Comparison of ENCODE assay signal across 25 cellular contexts in the genomic region with DNA sequence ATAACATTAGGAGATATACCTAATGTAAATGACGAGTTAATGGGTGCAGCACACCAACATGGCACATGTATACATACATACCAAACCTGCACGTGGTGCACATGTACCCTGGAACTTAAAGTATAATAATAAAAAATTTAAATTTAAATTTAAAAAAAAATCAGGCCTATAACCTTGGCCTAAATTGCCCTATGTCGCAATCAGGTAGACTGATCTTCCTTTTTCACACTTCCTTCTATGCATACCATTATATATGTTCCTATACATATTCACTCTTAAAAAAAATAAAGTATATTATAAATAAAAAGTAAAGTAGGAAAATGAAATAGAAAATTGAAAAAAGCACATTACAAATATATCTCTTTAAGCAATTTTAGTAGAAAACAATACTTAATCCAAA.
"Had no signal": no experiment of that assay in that cellular context is flagged by ENCODE, and none has a peak within 500 bp of the region (broad histone marks: within the 10 kb centered on the region; RNA-seq: fewer than 3 reads in every experiment).

No MANE protein-coding gene starts in this region.

- H3K9me3 ChIP-seq: gastrocnemius medialis, lower lobe of right lung, ovary, psoas muscle, spleen, testis, tibial artery had no signal

- H3K27me3 ChIP-seq: gastrocnemius medialis, ovary, spleen, testis, tibial artery had no signal

- H3K4me1 ChIP-seq: gastrocnemius medialis, lower lobe of right lung, psoas muscle had no signal

- ATAC-seq: effector memory CD8-positive, alpha-beta T cell; gastrocnemius medialis; left ventricle myocardium superior; lower lobe of right lung; naive thymus-derived CD8-positive, alpha-beta T cell; psoas muscle; right cardiac atrium; stimulated activated memory B cell treated with anti-CD40 and anti-IgM and Interleukin-4, amounts not matched to agents 10 μg/mL and 1 μg/mL and 100 μg/mL, for 72 hours; stimulated activated naive CD8-positive, alpha-beta T cell treated with anti-CD3 and anti-CD28 coated beads, Interleukin-15, Interleukin-2, amounts not matched to agents 100 U/mL and 50 U/mL, for 24 hours had no signal

- H3K27ac ChIP-seq: gastrocnemius medialis, lower lobe of right lung, ovary, psoas muscle, skin epidermis, spleen, testis, tibial artery had no signal

- H3K4me3 ChIP-seq: gastrocnemius medialis, lower lobe of right lung, ovary, psoas muscle, skin epidermis, spleen, testis, tibial artery had no signal

- DNase-seq: cortex of kidney; effector memory CD8-positive, alpha-beta T cell; erythroblast; foreskin fibroblast; gastrocnemius medialis; head of caudate nucleus; left ventricle myocardium superior; lower lobe of right lung; naive thymus-derived CD8-positive, alpha-beta T cell; nephron progenitor cell; occipital lobe; ovary; posterior cingulate gyrus; psoas muscle; right cardiac atrium; spleen; stimulated activated CD4-positive, alpha-beta T cell treated with anti-CD3 and anti-CD28 coated beads, Interleukin-4, amount 100 ng/mL, for 4 hours; stimulated activated naive CD8-positive, alpha-beta T cell treated with anti-CD3 and anti-CD28 coated beads, Interleukin-15, Interleukin-2, amounts not matched to agents 100 U/mL and 50 U/mL, for 24 hours; substantia nigra; testis; tibial artery had no signal

- H3K36me3 ChIP-seq: gastrocnemius medialis, lower lobe of right lung, ovary, spleen had no signal

- FAIRE-seq: endometrium, keratinocyte had no signal
